ENCODE assay signal across 35 cellular contexts in genomic region chr1:49541096-49541752, GRCh38.
DNase-seq lines count a peak whose midpoint lies in the region; FAIRE-seq and TF ChIP-seq lines count a peak whose summit lies in the region.
"Had no signal": no experiment of that assay in that cellular context is flagged by ENCODE, and none has a peak within 500 bp of the region (broad histone marks: within the 10 kb centered on the region; RNA-seq: fewer than 3 reads in every experiment).

No MANE protein-coding gene starts in this region.

- no peak overlapping the region for H2AFZ ChIP-seq in mesenchymal stem cell (ENCODE audit: low read depth, low read length)

- no peak overlapping the region for H2BK120ac ChIP-seq in mesenchymal stem cell (ENCODE audit: low read depth, low read length)

- H4K91ac ChIP-seq in mesenchymal stem cell (ENCODE audit: low read length): peak overlapping the region; percentile 7

- H3K27me3 ChIP-seq in mesenchymal stem cell (ENCODE audit: control insufficient read depth in 1 of 2, insufficient read depth in 1 of 2, low read length in 2 of 2): no peaks in the 10 kb centered on the region
- H3K27me3 ChIP-seq in H7 (ENCODE audit: control insufficient read depth, insufficient read depth, low read length): no peaks in the 10 kb centered on the region
- H3K27me3 ChIP-seq in transverse colon: no peaks in the 10 kb centered on the region
- H3K27me3 ChIP-seq: BE2C; BLaER1; BLaER1 treated with 17β-estradiol and CSF1 and Interleukin-3, amounts not matched to agents 10 nM and 100 nM had no signal

- no peaks in the 10 kb centered on the region for H3K27me3 Mint-ChIP-seq in chondrocyte (ENCODE audit: low read depth)
- H3K27me3 Mint-ChIP-seq: B cell; CD4-positive, alpha-beta memory T cell; CD4-positive, alpha-beta T cell; CD4-positive, CD25-positive, alpha-beta regulatory T cell; CD8-positive, alpha-beta memory T cell had no signal

- 79% methylated on average over 24 of the region's 24 CpGs for WGBS in mesenchymal stem cell
- WGBS in transverse colon (ENCODE audit: low coverage in 1 of 2), 2 donors: 92 to 100% methylated on average over 3 to 24 of the region's 24 CpGs

- no peak overlapping the region for H3K4me3 Mint-ChIP-seq in chondrocyte (ENCODE audit: unreplicated experiment)
- H3K4me3 Mint-ChIP-seq: B cell; CD14-positive monocyte; CD4-positive, alpha-beta memory T cell; CD4-positive, alpha-beta T cell; CD4-positive, CD25-positive, alpha-beta regulatory T cell; CD8-positive, alpha-beta memory T cell; CD8-positive, alpha-beta T cell had no signal

- H3K36me3 Mint-ChIP-seq in chondrocyte (ENCODE audit: low read depth): no peaks in the 10 kb centered on the region
- H3K36me3 Mint-ChIP-seq: CD14-positive monocyte; CD4-positive, alpha-beta memory T cell; CD4-positive, CD25-positive, alpha-beta regulatory T cell; CD8-positive, alpha-beta memory T cell; CD8-positive, alpha-beta T cell had no signal

- peaks cover 40% of the 10 kb centered on the region for H3K9me3 Mint-ChIP-seq in chondrocyte (ENCODE audit: low read depth)

- H3K4me1 Mint-ChIP-seq in chondrocyte (ENCODE audit: low read depth): no peaks in the 10 kb centered on the region
- H3K4me1 Mint-ChIP-seq: B cell; CD14-positive monocyte; CD4-positive, alpha-beta memory T cell; CD8-positive, alpha-beta memory T cell had no signal

- TF ChIP-seq EP300 in transverse colon (IDR thresholded peaks at IDR 0.05; ENCODE audit: low read depth): no peak

- no peak overlapping the region for H2BK5ac ChIP-seq in mesenchymal stem cell (ENCODE audit: low read depth, low read length, poor library complexity, severe bottlenecking)

- H3K79me1 ChIP-seq in mesenchymal stem cell (replicated peaks; ENCODE audit: low read length, poor library complexity, severe bottlenecking): no peaks in the 10 kb centered on the region

- DNase-seq in chondrocyte (ENCODE audit: low spot score) (peak; percentile 76), kidney (peak; percentile 69), mesenchymal stem cell (no peak), H7 (no peak), NCI-H2081 treated with DMSO at 0.1 percent for 48 hours (lab: John Stamatoyannopoulos, UW) (no peak), transverse colon (no peak)
- DNase-seq: 8988T; ACHN; AML-193; BE2C; C1 segment of cervical spinal cord; Caco-2; Calu3; CD4-positive, alpha-beta T cell; CD4-positive, CD25-positive, alpha-beta regulatory T cell; CD8-positive, alpha-beta T cell; COR-L47; DMS 273 treated with DMSO at 0.1 percent for 48 hours; DMS153; DMS53; DMS79; DMS79 treated with DMSO at 0.1 percent for 48 hours; DND-41; EL had no signal

- no peak overlapping the region for H2BK12ac ChIP-seq in mesenchymal stem cell (ENCODE audit: low read length in 2 of 2)

- no peak overlapping the region for H3K23ac ChIP-seq in mesenchymal stem cell (ENCODE audit: low read length in 2 of 2)

- H3K9me3 ChIP-seq in kidney (ENCODE audit: control insufficient read depth in 1 of 2, low read length in 2 of 2): no peaks in the 10 kb centered on the region
- H3K9me3 ChIP-seq in mesenchymal stem cell (ENCODE audit: control insufficient read depth, low read length): peaks cover 16% of the 10 kb centered on the region
- H3K9me3 ChIP-seq in transverse colon: no peaks in the 10 kb centered on the region
- H3K9me3 ChIP-seq: A549, BE2C, Caco-2 had no signal

- H4K8ac ChIP-seq in mesenchymal stem cell (ENCODE audit: low read length): no peak overlapping the region

- H3K4me3 ChIP-seq in kidney (ENCODE audit: low read length in 2 of 2) (no peak overlapping the region), mesenchymal stem cell (ENCODE audit: insufficient read depth in 1 of 2, low read depth in 1 of 2, low read length in 2 of 2) (no peak overlapping the region), H7 (ENCODE audit: insufficient read depth, low read depth, low read length) (no peak overlapping the region), transverse colon (no peak overlapping the region)
- H3K4me3 ChIP-seq: A549; BLaER1; BLaER1 treated with 17β-estradiol and CSF1 and Interleukin-3, amounts not matched to agents 10 nM and 100 nM had no signal

- H3K9ac ChIP-seq in kidney (ENCODE audit: low read length in 2 of 2) (no peak overlapping the region), mesenchymal stem cell (ENCODE audit: low read length) (no peak overlapping the region)
- H3K9ac ChIP-seq: BLaER1; BLaER1 treated with 17β-estradiol and CSF1 and Interleukin-3, amounts not matched to agents 10 nM and 100 nM had no signal

- H2BK15ac ChIP-seq in mesenchymal stem cell (ENCODE audit: low read depth, poor library complexity, severe bottlenecking): no peak overlapping the region

- intact Hi-C loops in kidney (cut with DNase I) (no loop called here), transverse colon (cut with DNase I; ENCODE audit: low total_unique reads) (no loop called here)

- H3K27ac ChIP-seq in kidney (ENCODE audit: low read depth in 2 of 2, low read length in 2 of 2) (no peak overlapping the region), mesenchymal stem cell (ENCODE audit: low read length, poor library complexity, severe bottlenecking) (no peak overlapping the region), transverse colon (no peak overlapping the region)
- H3K27ac ChIP-seq: 22Rv1; A549; BLaER1; BLaER1 treated with 17β-estradiol and CSF1 and Interleukin-3, amounts not matched to agents 10 nM and 100 nM; C4-2B had no signal

- FAIRE-seq in kidney (lab: Jason Lieb, UNC): no peak
- FAIRE-seq: A204.1, A549, D721Med had no signal

- H3K36me3 ChIP-seq in kidney (ENCODE audit: control insufficient read depth in 1 of 2, insufficient read depth in 2 of 2, low read length in 2 of 2) (no peaks in the 10 kb centered on the region), mesenchymal stem cell (ENCODE audit: control insufficient read depth in 1 of 2, insufficient read depth in 2 of 2, low read depth in 1 of 2, low read length in 2 of 2) (no peaks in the 10 kb centered on the region), H7 (replicated peaks; ENCODE audit: control insufficient read depth, insufficient read depth, low read length) (no peaks in the 10 kb centered on the region), transverse colon (no peaks in the 10 kb centered on the region)
- H3K36me3 ChIP-seq: BE2C; BLaER1; BLaER1 treated with 17β-estradiol and CSF1 and Interleukin-3, amounts not matched to agents 10 nM and 100 nM had no signal

- no peak overlapping the region for H3K27ac Mint-ChIP-seq in chondrocyte (ENCODE audit: unreplicated experiment)
- H3K27ac Mint-ChIP-seq: B cell; CD14-positive monocyte; CD4-positive, alpha-beta memory T cell; CD4-positive, alpha-beta T cell; CD4-positive, CD25-positive, alpha-beta regulatory T cell; CD8-positive, alpha-beta memory T cell; CD8-positive, alpha-beta T cell had no signal

- TF ChIP-seq CTCF in chondrocyte (IDR thresholded peaks at IDR 0.05) (no peak), kidney (IDR thresholded peaks at IDR 0.05; ENCODE audit: borderline replicate concordance, extremely low read depth, insufficient read depth) (no peak), transverse colon (IDR thresholded peaks at IDR 0.05) (no peak)

- no peak overlapping the region for H3K18ac ChIP-seq in mesenchymal stem cell (ENCODE audit: low read depth in 1 of 2, low read length in 2 of 2)

- H3K4me1 ChIP-seq in kidney (ENCODE audit: control insufficient read depth in 1 of 2, insufficient read depth in 1 of 2, low read depth in 1 of 2, low read length in 2 of 2) (no peaks in the 10 kb centered on the region), mesenchymal stem cell (ENCODE audit: control insufficient read depth, insufficient read depth, low read depth, low read length) (no peaks in the 10 kb centered on the region), transverse colon (no peaks in the 10 kb centered on the region)
- H3K4me1 ChIP-seq: A549; BE2C; BLaER1; BLaER1 treated with 17β-estradiol and CSF1 and Interleukin-3, amounts not matched to agents 10 nM and 100 nM; Caco-2 had no signal

- no peak overlapping the region for H3K14ac ChIP-seq in mesenchymal stem cell (ENCODE audit: low read length in 2 of 2)

- in situ Hi-C loops in transverse colon (cut with MboI; ENCODE audit: low pct_ligation_motif_present in 1 of 4, low pct_unique_long_range_greater_than_20kb in 1 of 4, low sequenced_read_pairs in 3 of 4): no loop called here

- TF ChIP-seq POLR2A in transverse colon (IDR thresholded peaks at IDR 0.05): no peak

- no peak overlapping the region for H2AK5ac ChIP-seq in mesenchymal stem cell (ENCODE audit: low read length, severe bottlenecking)

- no peak overlapping the region for H3K4ac ChIP-seq in mesenchymal stem cell (ENCODE audit: low read depth in 1 of 2, low read length in 2 of 2)

- H3K4me2 ChIP-seq in mesenchymal stem cell (ENCODE audit: low read length, poor library complexity, severe bottlenecking): no peak overlapping the region
- H3K4me2 ChIP-seq: A549; BLaER1; BLaER1 treated with 17β-estradiol and CSF1 and Interleukin-3, amounts not matched to agents 10 nM and 100 nM had no signal

Comparison
In these comparisons a context has a peak if more than half of its experiments do, and no peak if none do; other contexts are left out.
1. DNase-seq: peak in chondrocyte (single experiment) and kidney (single experiment); none in mesenchymal stem cell (single experiment), H7 (single experiment), NCI-H2081 treated with DMSO at 0.1 percent for 48 hours (single experiment) and transverse colon (single experiment).